ENCODE assay signal across 19 cellular contexts in the genomic region with DNA sequence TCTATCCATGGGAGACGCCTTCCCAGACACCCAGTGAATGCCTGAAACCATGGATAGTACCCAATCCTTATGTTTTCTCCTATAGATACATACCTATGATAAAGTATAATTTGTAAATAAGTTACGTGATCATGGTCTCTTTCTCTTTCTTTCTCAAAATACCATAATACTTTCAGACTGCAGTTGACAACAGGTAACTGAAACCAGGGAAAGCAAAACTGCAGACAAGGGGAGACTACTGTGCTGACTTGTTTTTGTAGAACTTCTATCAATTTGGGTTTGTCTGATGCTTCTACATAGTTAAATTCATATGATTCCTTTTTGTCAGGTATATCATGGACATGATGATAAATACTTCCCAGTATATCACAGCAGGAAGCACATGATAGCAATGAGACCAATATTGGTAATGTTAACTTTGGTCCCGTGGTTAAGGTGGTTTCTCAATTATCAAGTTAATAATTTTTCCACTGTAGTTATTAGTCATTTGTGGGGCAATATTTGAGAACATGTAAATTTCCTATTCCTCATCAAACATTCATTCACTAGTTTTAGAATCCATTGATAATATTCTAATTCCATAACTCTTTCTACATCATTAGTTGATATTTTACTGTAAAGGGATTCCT.
DNase-seq lines count a peak whose midpoint lies in the region; ATAC-seq and TF ChIP-seq lines count a peak whose summit lies in the region.
"Had no signal": no experiment of that assay in that cellular context is flagged by ENCODE, and none has a peak within 500 bp of the region (broad histone marks: within the 10 kb centered on the region; RNA-seq: fewer than 3 reads in every experiment).

No MANE protein-coding gene starts in this region.

- H3K4me3 Mint-ChIP-seq in activated CD8-positive, alpha-beta T cell treated with anti-CD3 and anti-CD28 coated beads, Interleukin-2, amount 10 ng/mL, durations not matched to agents 7 days and 5 days = no peak overlapping the region
- H3K4me3 Mint-ChIP-seq in activated CD4-positive, alpha-beta T cell treated with anti-CD3 and anti-CD28 coated beads, Interleukin-2, amount 10 ng/mL, durations not matched to agents 7 days and 5 days = no peak overlapping the region
- H3K4me3 Mint-ChIP-seq: CD8-positive, alpha-beta memory T cell; T-helper 1 cell treated with Interleukin-12 subunit alpha and Interleukin-12 subunit beta and Interleukin-4 antibody, amounts not matched to agents 30 μg/mL and 1 μg/mL, for 36 hours had no signal

- TF ChIP-seq CTCF in GM13977 (IDR thresholded peaks at IDR 0.05; ENCODE audit: extremely low read depth, insufficient read depth, missing control alignments) = no peak

- H3K27me3 Mint-ChIP-seq in activated CD8-positive, alpha-beta T cell treated with anti-CD3 and anti-CD28 coated beads, Interleukin-2, amount 10 ng/mL, durations not matched to agents 7 days and 5 days (ENCODE audit: low read depth) = peaks cover 2% of the 10 kb centered on the region
- no peaks in the 10 kb centered on the region for H3K27me3 Mint-ChIP-seq in activated CD4-positive, alpha-beta T cell treated with anti-CD3 and anti-CD28 coated beads, Interleukin-2, amount 10 ng/mL, durations not matched to agents 7 days and 5 days

- ATAC-seq in GM18498 (IDR thresholded peaks at IDR 0.05; ENCODE audit: unreplicated experiment) (peak; percentile 71), GM19351 (IDR thresholded peaks at IDR 0.05; ENCODE audit: unreplicated experiment) (peak; percentile 47), HG02642 (IDR thresholded peaks at IDR 0.05; ENCODE audit: poor library complexity, unreplicated experiment) (peak; percentile 54), HG03354 (IDR thresholded peaks at IDR 0.05; ENCODE audit: poor library complexity, severe bottlenecking, unreplicated experiment) (peak; percentile 66)
- no peak for ATAC-seq in activated CD8-positive, alpha-beta T cell treated with anti-CD3 and anti-CD28 coated beads, Interleukin-2, amount 10 ng/mL, durations not matched to agents 7 days and 5 days

- H3K36me3 Mint-ChIP-seq in activated CD8-positive, alpha-beta T cell treated with anti-CD3 and anti-CD28 coated beads, Interleukin-2, amount 10 ng/mL, durations not matched to agents 7 days and 5 days (ENCODE audit: low read depth) = no peaks in the 10 kb centered on the region
- H3K36me3 Mint-ChIP-seq in activated CD4-positive, alpha-beta T cell treated with anti-CD3 and anti-CD28 coated beads, Interleukin-2, amount 10 ng/mL, durations not matched to agents 7 days and 5 days (ENCODE audit: low read depth) = no peaks in the 10 kb centered on the region
- H3K36me3 Mint-ChIP-seq: CD8-positive, alpha-beta memory T cell had no signal

- no peak overlapping the region for H3K27ac Mint-ChIP-seq in activated CD8-positive, alpha-beta T cell treated with anti-CD3 and anti-CD28 coated beads, Interleukin-2, amount 10 ng/mL, durations not matched to agents 7 days and 5 days
- no peak overlapping the region for H3K27ac Mint-ChIP-seq in activated CD4-positive, alpha-beta T cell treated with anti-CD3 and anti-CD28 coated beads, Interleukin-2, amount 10 ng/mL, durations not matched to agents 7 days and 5 days
- H3K27ac Mint-ChIP-seq: CD8-positive, alpha-beta memory T cell; T-helper 1 cell treated with Interleukin-12 subunit alpha and Interleukin-12 subunit beta and Interleukin-4 antibody, amounts not matched to agents 30 μg/mL and 1 μg/mL, for 36 hours had no signal

- DNase-seq in GM13977 (ENCODE audit: low spot score) (no peak), NCI-H748 (lab: John Stamatoyannopoulos, UW; ENCODE audit: unreplicated experiment) (no peak)
- no peak for DNase-seq in activated CD8-positive, alpha-beta T cell treated with anti-CD3 and anti-CD28 coated beads, Interleukin-2, amount 10 ng/mL, durations not matched to agents 7 days and 5 days
- DNase-seq in activated CD4-positive, alpha-beta T cell treated with anti-CD3 and anti-CD28 coated beads, Interleukin-2, amount 10 ng/mL, durations not matched to agents 7 days and 5 days = no peak
- DNase-seq: 8988T; CD8-positive, alpha-beta memory T cell; DMS 273 treated with DMSO at 0.1 percent for 48 hours; H7; MG63; NCI-H1092 treated with DMSO at 0.1 percent for 48 hours; NCI-H1694 treated with DMSO at 0.1 percent for 48 hours; NCI-H446; NCI-H748 treated with DMSO at 0.1 percent for 48 hours; SK-N-SH had no signal

- POLR2A ChIA-PET in activated CD8-positive, alpha-beta T cell treated with anti-CD3 and anti-CD28 coated beads, Interleukin-2, amount 10 ng/mL, durations not matched to agents 7 days and 5 days (lab: Charles Lee) = no interaction called here
- POLR2A ChIA-PET in activated CD4-positive, alpha-beta T cell treated with anti-CD3 and anti-CD28 coated beads, Interleukin-2, amount 10 ng/mL, durations not matched to agents 7 days and 5 days (lab: Charles Lee) = no interaction called here

- in situ Hi-C loops in GM13977 (cut with MboI; ENCODE audit: low pct_unique_long_range_greater_than_20kb, low sequenced_read_pairs, unreplicated experiment) = no loop called here

- no peaks in the 10 kb centered on the region for H3K4me1 Mint-ChIP-seq in activated CD8-positive, alpha-beta T cell treated with anti-CD3 and anti-CD28 coated beads, Interleukin-2, amount 10 ng/mL, durations not matched to agents 7 days and 5 days (ENCODE audit: low read depth)
- no peaks in the 10 kb centered on the region for H3K4me1 Mint-ChIP-seq in activated CD4-positive, alpha-beta T cell treated with anti-CD3 and anti-CD28 coated beads, Interleukin-2, amount 10 ng/mL, durations not matched to agents 7 days and 5 days
- H3K4me1 Mint-ChIP-seq: CD8-positive, alpha-beta memory T cell had no signal

- H3K9me3 Mint-ChIP-seq in activated CD8-positive, alpha-beta T cell treated with anti-CD3 and anti-CD28 coated beads, Interleukin-2, amount 10 ng/mL, durations not matched to agents 7 days and 5 days (ENCODE audit: insufficient read depth) = no peaks in the 10 kb centered on the region
- H3K9me3 Mint-ChIP-seq in activated CD4-positive, alpha-beta T cell treated with anti-CD3 and anti-CD28 coated beads, Interleukin-2, amount 10 ng/mL, durations not matched to agents 7 days and 5 days = no peaks in the 10 kb centered on the region
- H3K9me3 Mint-ChIP-seq: CD8-positive, alpha-beta memory T cell; T-helper 1 cell treated with Interleukin-12 subunit alpha and Interleukin-12 subunit beta and Interleukin-4 antibody, amounts not matched to agents 30 μg/mL and 1 μg/mL, for 36 hours had no signal

- CTCF ChIA-PET in activated CD8-positive, alpha-beta T cell treated with anti-CD3 and anti-CD28 coated beads, Interleukin-2, amount 10 ng/mL, durations not matched to agents 7 days and 5 days (lab: Charles Lee) = interaction anchor here (0.9 to 1.4 kb wide), 2 partner anchors 12 to 14 kb away, joined by 3 read pairs; no protein-coding TSS in a partner anchor
- CTCF ChIA-PET in activated CD4-positive, alpha-beta T cell treated with anti-CD3 and anti-CD28 coated beads, Interleukin-2, amount 10 ng/mL, durations not matched to agents 7 days and 5 days (lab: Charles Lee) = no interaction called here
